ENCODE assay signal across 8 cellular contexts in genomic region chr9:112361602-112362001, GRCh38. TPM values are rescaled to one million over a fixed set of nuclear protein-coding genes. Genes with fewer than 3 reads are reported as not detected.
DNase-seq lines count a peak whose midpoint lies in the region; ATAC-seq and TF ChIP-seq lines count a peak whose summit lies in the region.

No MANE protein-coding gene starts in this region.

- H3K27me3 ChIP-seq in left lung, result no peaks in the 10 kb centered on the region

- CTCF ChIA-PET in MCF 10A (lab: Yijun Ruan, JAX), result interaction anchor here (0.5 to 5.0 kb wide), 36 partner anchors 9 to 1217 kb away, joined by 3 to 110 read pairs (median 4); partner anchors contain the start of gene HSDL2

- peaks cover 6% of the 10 kb centered on the region for H3K9me3 Mint-ChIP-seq in activated naive CD8-positive, alpha-beta T cell treated with anti-CD3 and anti-CD28 coated beads, Interleukin-2, amount 10 ng/mL, durations not matched to agents 7 days and 5 days
- peaks cover 8% of the 10 kb centered on the region for H3K9me3 Mint-ChIP-seq in activated naive CD8-positive, alpha-beta T cell treated with anti-CD3 and anti-CD28 coated beads, Interleukin-2, amount 50 U/mL, for 24 hours
- peaks cover 10% of the 10 kb centered on the region for H3K9me3 Mint-ChIP-seq in MCF 10A (ENCODE audit: unreplicated experiment)

- ATAC-seq in activated naive CD8-positive, alpha-beta T cell treated with anti-CD3 and anti-CD28 coated beads, Interleukin-2, amount 10 ng/mL, durations not matched to agents 7 days and 5 days (ENCODE audit: low read depth), result peak; percentile 54
- no peak for ATAC-seq in activated naive CD8-positive, alpha-beta T cell treated with anti-CD3 and anti-CD28 coated beads, Interleukin-2, amount 50 U/mL, for 24 hours
- ATAC-seq in left lung, result peak; percentile 78

- BruUV-seq in MCF 10A (replicated peaks; lab: Mats Ljungman, UMichigan), result no TSS peak

- POLR2A ChIA-PET in activated naive CD8-positive, alpha-beta T cell treated with anti-CD3 and anti-CD28 coated beads, Interleukin-2, amount 10 ng/mL, durations not matched to agents 7 days and 5 days (lab: Charles Lee), result no interaction called here
- POLR2A ChIA-PET in MCF 10A (lab: Yijun Ruan, JAX), result interaction anchor here (0.6 to 4.1 kb wide), 6 partner anchors 18 to 270 kb away, joined by 3 to 33 read pairs (median 4); partner anchors contain the start of genes HSDL2 and PTBP3

- peaks cover 1% of the 10 kb centered on the region for H3K36me3 Mint-ChIP-seq in activated naive CD8-positive, alpha-beta T cell treated with anti-CD3 and anti-CD28 coated beads, Interleukin-2, amount 10 ng/mL, durations not matched to agents 7 days and 5 days
- peaks cover 2% of the 10 kb centered on the region for H3K36me3 Mint-ChIP-seq in activated naive CD8-positive, alpha-beta T cell treated with anti-CD3 and anti-CD28 coated beads, Interleukin-2, amount 50 U/mL, for 24 hours (ENCODE audit: low read depth)
- no peaks in the 10 kb centered on the region for H3K36me3 Mint-ChIP-seq in MCF 10A (ENCODE audit: insufficient read depth, unreplicated experiment)

- no peak overlapping the region for H3K4me3 ChIP-seq in left lung

- peaks cover 8% of the 10 kb centered on the region for H3K4me1 Mint-ChIP-seq in activated naive CD8-positive, alpha-beta T cell treated with anti-CD3 and anti-CD28 coated beads, Interleukin-2, amount 10 ng/mL, durations not matched to agents 7 days and 5 days
- H3K4me1 Mint-ChIP-seq in activated naive CD8-positive, alpha-beta T cell treated with anti-CD3 and anti-CD28 coated beads, Interleukin-2, amount 50 U/mL, for 24 hours, result peaks cover 19% of the 10 kb centered on the region
- H3K4me1 Mint-ChIP-seq in MCF 10A (ENCODE audit: insufficient read depth, unreplicated experiment), result peaks cover 5% of the 10 kb centered on the region

- H3K4me1 ChIP-seq in left lung, result no peaks in the 10 kb centered on the region

- H3K27me3 Mint-ChIP-seq in activated naive CD8-positive, alpha-beta T cell treated with anti-CD3 and anti-CD28 coated beads, Interleukin-2, amount 10 ng/mL, durations not matched to agents 7 days and 5 days, result peaks cover 10% of the 10 kb centered on the region
- peaks cover 5% of the 10 kb centered on the region for H3K27me3 Mint-ChIP-seq in activated naive CD8-positive, alpha-beta T cell treated with anti-CD3 and anti-CD28 coated beads, Interleukin-2, amount 50 U/mL, for 24 hours
- H3K27me3 Mint-ChIP-seq in MCF 10A (ENCODE audit: insufficient read depth, unreplicated experiment), result no peaks in the 10 kb centered on the region

- H3K27ac ChIP-seq in left lung, result no peak overlapping the region

- intact Hi-C loops in MCF 10A (cut with micrococcal nuclease) (loop anchor here (1.0 to 10.0 kb wide), 6 partner anchors 27 to 597 kb away; no protein-coding TSS in a partner anchor), left lung (cut with DNase I) (loop anchor here in 1 of 2 donors (5.0 kb wide), 1 partner anchor 274 kb away; no protein-coding TSS in a partner anchor)

- peak; percentile 34 for TF ChIP-seq CTCF in MCF 10A (IDR thresholded peaks at IDR 0.05; ENCODE audit: unreplicated experiment)
- TF ChIP-seq CTCF in left lung (IDR thresholded peaks at IDR 0.05), result peak; percentile 47 to 48

- H3K4me3 Mint-ChIP-seq in activated naive CD8-positive, alpha-beta T cell treated with anti-CD3 and anti-CD28 coated beads, Interleukin-2, amount 10 ng/mL, durations not matched to agents 7 days and 5 days, result no peak overlapping the region
- no peak overlapping the region for H3K4me3 Mint-ChIP-seq in activated naive CD8-positive, alpha-beta T cell treated with anti-CD3 and anti-CD28 coated beads, Interleukin-2, amount 50 U/mL, for 24 hours
- H3K4me3 Mint-ChIP-seq in MCF 10A (ENCODE audit: unreplicated experiment), result no peak overlapping the region

- peaks cover 0 to 6% of the 10 kb centered on the region in 2 donors for H3K9me3 ChIP-seq in left lung

- no peaks in the 10 kb centered on the region for H3K36me3 ChIP-seq in left lung

- no peak overlapping the region for H3K27ac Mint-ChIP-seq in activated naive CD8-positive, alpha-beta T cell treated with anti-CD3 and anti-CD28 coated beads, Interleukin-2, amount 10 ng/mL, durations not matched to agents 7 days and 5 days
- no peak overlapping the region for H3K27ac Mint-ChIP-seq in activated naive CD8-positive, alpha-beta T cell treated with anti-CD3 and anti-CD28 coated beads, Interleukin-2, amount 50 U/mL, for 24 hours
- no peak overlapping the region for H3K27ac Mint-ChIP-seq in MCF 10A (ENCODE audit: low read depth, unreplicated experiment)

- DNase-seq in activated naive CD8-positive, alpha-beta T cell treated with anti-CD3 and anti-CD28 coated beads, Interleukin-2, amount 10 ng/mL, durations not matched to agents 7 days and 5 days, result no peak
- no peak for DNase-seq in activated naive CD8-positive, alpha-beta T cell treated with anti-CD3 and anti-CD28 coated beads, Interleukin-2, amount 50 U/mL, for 24 hours
- DNase-seq in NCI-H2227 (lab: John Stamatoyannopoulos, UW; ENCODE audit: unreplicated experiment), result peak; percentile 35
- DNase-seq in MCF 10A (ENCODE audit: unreplicated experiment), result peak; percentile 48
- no peak for DNase-seq in left lung
- DNase-seq in iPS-NIHi7 (ENCODE audit: extremely low spot score), result no peak
- DNase-seq in cortex of kidney (lab: John Stamatoyannopoulos, UW), result no peak
- no peak for DNase-seq in nucleus accumbens (lab: John Stamatoyannopoulos, UW)

RNA-seq across cellular contexts. Expression of gene HSDL2, which starts 18.3 kb away (rescaled TPM):
- total RNA-seq in activated naive CD8-positive, alpha-beta T cell treated with anti-CD3 and anti-CD28 coated beads, Interleukin-2, amount 10 ng/mL, durations not matched to agents 7 days and 5 days, result 10 to 100 TPM; 20.1 to 21.6 TPM
- total RNA-seq in MCF 10A (2022) (20.6 and 26.7 TPM in 2 replicates), left lung (10 to 100 TPM; 40.3 to 52.8 TPM)

RNA-seq across cellular contexts. Expression of gene PTBP3, which starts 28.2 kb away (rescaled TPM):
- 100 to 1,000 TPM; 144 to 155 TPM for total RNA-seq in activated naive CD8-positive, alpha-beta T cell treated with anti-CD3 and anti-CD28 coated beads, Interleukin-2, amount 10 ng/mL, durations not matched to agents 7 days and 5 days
- total RNA-seq in MCF 10A (2022) (79.2 and 83.4 TPM in 2 replicates), left lung (10 to 100 TPM; 70.9 to 97.0 TPM)

Comparison
In these comparisons a context has a peak if more than half of its experiments do, and no peak if none do; other contexts are left out.
1. DNase-seq: peak in NCI-H2227 (single experiment) and MCF 10A (single experiment); none in activated naive CD8-positive, alpha-beta T cell treated with anti-CD3 and anti-CD28 coated beads, Interleukin-2, amount 10 ng/mL, durations not matched to agents 7 days and 5 days (single experiment), activated naive CD8-positive, alpha-beta T cell treated with anti-CD3 and anti-CD28 coated beads, Interleukin-2, amount 50 U/mL, for 24 hours (single experiment), left lung (0 of 2), iPS-NIHi7 (single experiment), cortex of kidney (single experiment) and nucleus accumbens (0 of 56).